19 cellular contexts compared by ENCODE assay signal in genomic region chr2:36525245-36525644, GRCh38.
DNase-seq lines count a peak whose midpoint lies in the region; ATAC-seq and TF ChIP-seq lines count a peak whose summit lies in the region.
"Had no signal": no experiment of that assay in that cellular context is flagged by ENCODE, and none has a peak within 500 bp of the region (broad histone marks: within the 10 kb centered on the region; RNA-seq: fewer than 3 reads in every experiment).

No MANE protein-coding gene starts in this region.

- peaks cover 22% of the 10 kb centered on the region for H3K36me3 ChIP-seq in right atrium auricular region
- peaks cover 44% of the 10 kb centered on the region for H3K36me3 ChIP-seq in Panc1 (ENCODE audit: control insufficient read depth, insufficient read depth, low read length)
- H3K36me3 ChIP-seq in H7 (replicated peaks; ENCODE audit: control insufficient read depth, insufficient read depth, low read length): peaks cover 7% of the 10 kb centered on the region
- peaks cover 11 to 47% (median 35%) of the 10 kb centered on the region in 4 donors for H3K36me3 ChIP-seq in stomach
- H3K36me3 ChIP-seq: BE2C had no signal

- CTCF ChIA-PET in Panc1 (lab: Charles Lee): no interaction called here

- H3K4me3 ChIP-seq in right cardiac atrium (ENCODE audit: low read length) (no peak overlapping the region), right atrium auricular region (no peak overlapping the region), Panc1 (ENCODE audit: low read depth in 2 of 2, low read length in 2 of 2) (no peak overlapping the region), coronary artery (peak overlapping the region; percentile 1), H7 (ENCODE audit: insufficient read depth, low read depth, low read length) (no peak overlapping the region), stomach (no peak overlapping the region)
- H3K4me3 ChIP-seq: A549 had no signal

- DNase-seq in right cardiac atrium: no peak
- DNase-seq in right atrium auricular region (ENCODE audit: low spot score): no peak
- no peak for DNase-seq in Panc1 (ENCODE audit: low read depth, low spot score)
- DNase-seq in coronary artery (ENCODE audit: low spot score): no peak
- no peak for DNase-seq in H7
- DNase-seq in ureter (ENCODE audit: low spot score): no peak
- no peak for DNase-seq in stomach
- DNase-seq: BE2C, DMS53, GDM1, KG1, NCI-H1092, NCI-H1436, NCI-H187 treated with DMSO at 0.1 percent for 48 hours, NCI-H2107, NCI-H446 treated with DMSO at 0.1 percent for 48 hours, NCI-H526 treated with DMSO at 0.1 percent for 48 hours, SHP77 treated with DMSO at 0.1 percent for 48 hours had no signal

- TF ChIP-seq CTCF in right atrium auricular region (IDR thresholded peaks at IDR 0.05) (no peak), Panc1 (IDR thresholded peaks at IDR 0.05) (no peak), coronary artery (IDR thresholded peaks at IDR 0.05) (no peak), stomach (IDR thresholded peaks at IDR 0.05) (no peak)

- no peak overlapping the region for H3K27ac ChIP-seq in right cardiac atrium (ENCODE audit: low read length)
- H3K27ac ChIP-seq in right atrium auricular region: no peak overlapping the region
- H3K27ac ChIP-seq in Panc1 (ENCODE audit: low read length): no peak overlapping the region; the same call in 1 of the 2 replicates
- H3K27ac ChIP-seq in coronary artery: peak overlapping the region; percentile 8 to 70
- no peak overlapping the region for H3K27ac ChIP-seq in stomach
- H3K27ac ChIP-seq: A549 had no signal

- POLR2A ChIA-PET in Panc1 (lab: Charles Lee): no interaction called here

- 74% methylated on average over 5 of the region's 5 CpGs for WGBS in right cardiac atrium
- 54 to 75% (median 57%) methylated on average over 5 of the region's 5 CpGs for WGBS in stomach, 5 donors

- H3K9me3 ChIP-seq in right cardiac atrium (ENCODE audit: control insufficient read depth, low read length): no peaks in the 10 kb centered on the region
- H3K9me3 ChIP-seq in right atrium auricular region: no peaks in the 10 kb centered on the region
- H3K9me3 ChIP-seq in Panc1 (ENCODE audit: control insufficient read depth, insufficient read depth, low read depth, low read length): no peaks in the 10 kb centered on the region
- H3K9me3 ChIP-seq in stomach: no peaks in the 10 kb centered on the region
- H3K9me3 ChIP-seq: A549, BE2C had no signal

- ATAC-seq in right cardiac atrium (peak; percentile 36 to 45), Panc1 (0 out of 2 replicates have a peak, but pooled peaks have one; percentile 41)
- ATAC-seq: A549 had no signal

- intact Hi-C loops in right cardiac atrium (cut with DNase I): no loop called here
- intact Hi-C loops in Panc1 (cut with micrococcal nuclease; ENCODE audit: unreplicated experiment): no loop called here
- intact Hi-C loops in stomach (cut with DNase I; ENCODE audit: low total_unique reads): no loop called here

- in situ Hi-C loops in Panc1 (cut with HindIII; ENCODE audit: low pct_unique_long_range_greater_than_20kb, low sequenced_read_pairs): no loop called here

- no peaks in the 10 kb centered on the region for H3K27me3 ChIP-seq in right cardiac atrium (ENCODE audit: control insufficient read depth, insufficient read depth)
- H3K27me3 ChIP-seq in right atrium auricular region: no peaks in the 10 kb centered on the region
- no peaks in the 10 kb centered on the region for H3K27me3 ChIP-seq in Panc1 (ENCODE audit: control insufficient read depth, insufficient read depth, low read length)
- no peaks in the 10 kb centered on the region for H3K27me3 ChIP-seq in H7 (ENCODE audit: control insufficient read depth, insufficient read depth, low read length)
- no peaks in the 10 kb centered on the region for H3K27me3 ChIP-seq in stomach
- H3K27me3 ChIP-seq: BE2C had no signal

- TF ChIP-seq POLR2A in stomach (IDR thresholded peaks at IDR 0.05): no peak

- H3K4me1 ChIP-seq in right cardiac atrium (ENCODE audit: control insufficient read depth, insufficient read depth, low read length): no peaks in the 10 kb centered on the region
- H3K4me1 ChIP-seq in right atrium auricular region: peaks cover 0 to 6% of the 10 kb centered on the region in 2 donors
- no peaks in the 10 kb centered on the region for H3K4me1 ChIP-seq in Panc1 (ENCODE audit: control insufficient read depth, insufficient read depth, low read length)
- H3K4me1 ChIP-seq in stomach: peaks cover 0 to 2% (median 0%) of the 10 kb centered on the region in 4 donors
- H3K4me1 ChIP-seq: BE2C had no signal

- no peak for TF ChIP-seq EP300 in stomach (IDR thresholded peaks at IDR 0.05)

- no TSS peak for BruUV-seq in Panc1 (replicated peaks; lab: Mats Ljungman, UMichigan)

Comparison
In these comparisons a context has a peak if more than half of its experiments do, and no peak if none do; other contexts are left out.
1. H3K27ac ChIP-seq: peak in coronary artery (2 of 2); none in right cardiac atrium (single experiment), right atrium auricular region (0 of 2), Panc1 (single experiment) and stomach (0 of 5).